ENCODE assay signal across 1 cellular context in the genomic region with DNA sequence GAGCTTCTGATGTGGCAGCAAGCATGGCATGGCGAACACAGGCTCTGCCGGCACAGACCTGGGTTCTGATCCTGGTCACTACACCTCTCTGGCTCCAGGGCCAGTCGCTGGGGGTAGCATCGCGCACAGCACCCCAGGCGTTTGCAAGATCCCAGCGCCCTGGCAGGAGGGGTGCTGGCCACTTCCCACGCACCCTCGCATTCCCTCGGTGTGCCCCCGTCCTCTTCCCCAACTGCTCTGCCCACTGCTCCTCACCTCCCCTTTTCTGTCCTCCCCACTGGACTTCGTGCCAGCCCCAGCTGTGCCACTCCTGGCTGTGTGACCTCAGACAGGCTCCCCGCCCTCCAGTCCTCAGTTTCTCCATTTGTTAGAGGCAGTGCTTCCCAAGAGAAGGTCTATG.
A peak's percentile ranks its signal among the peaks of the same experiment; 100 is the strongest.
TF ChIP-seq lines count a peak whose summit lies in the region.

No MANE protein-coding gene starts in this region.

TF ChIP-seq in H1, 55 proteins besides CTCF, POLR2A, EP300 and RAD21:
- 0 out of 2 replicates have a peak, but pooled peaks have one; percentile 1 for TF ChIP-seq POLR2AphosphoS5 (IDR thresholded peaks at IDR 0.05; ENCODE audit: low read depth, low read length)
- no peak for TF ChIP-seq JUN (IDR thresholded peaks at IDR 0.05; ENCODE audit: low read depth, low read length)
- no peak for TF ChIP-seq HDAC2 (IDR thresholded peaks at IDR 0.05; ENCODE audit: borderline replicate concordance in 1 of 2, low read depth in 2 of 2, low read length in 2 of 2)
